ENCODE assay signal across 1 cellular context in the genomic region with DNA sequence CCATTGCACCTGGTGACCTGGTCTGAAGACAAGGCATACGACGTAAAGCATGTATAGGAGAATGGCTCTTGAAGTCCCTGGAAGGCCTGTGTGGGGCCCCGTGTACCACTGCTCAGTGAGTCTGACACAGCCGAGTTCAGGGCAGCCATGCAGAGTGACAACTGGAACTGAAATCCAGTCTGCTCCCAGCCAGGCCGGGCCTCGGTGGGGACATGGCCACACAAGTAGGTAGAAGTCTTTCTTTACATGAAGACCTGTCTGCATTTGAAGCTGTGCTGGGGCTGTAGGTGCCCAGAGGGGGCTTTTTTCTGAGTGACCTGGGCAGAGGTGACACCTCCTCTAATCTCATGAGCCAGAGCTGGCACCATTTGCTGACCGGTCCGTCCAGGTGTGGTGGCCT.
TF ChIP-seq lines count a peak whose summit lies in the region.

No MANE protein-coding gene starts in this region.

TF ChIP-seq in SK-N-SH, 30 proteins besides CTCF, POLR2A, EP300 and RAD21 (continued from another document):
- TF ChIP-seq GABPA (IDR thresholded peaks at IDR 0.05; ENCODE audit: low read depth): no peak
